1 cellular context compared by ENCODE assay signal in the genomic region with DNA sequence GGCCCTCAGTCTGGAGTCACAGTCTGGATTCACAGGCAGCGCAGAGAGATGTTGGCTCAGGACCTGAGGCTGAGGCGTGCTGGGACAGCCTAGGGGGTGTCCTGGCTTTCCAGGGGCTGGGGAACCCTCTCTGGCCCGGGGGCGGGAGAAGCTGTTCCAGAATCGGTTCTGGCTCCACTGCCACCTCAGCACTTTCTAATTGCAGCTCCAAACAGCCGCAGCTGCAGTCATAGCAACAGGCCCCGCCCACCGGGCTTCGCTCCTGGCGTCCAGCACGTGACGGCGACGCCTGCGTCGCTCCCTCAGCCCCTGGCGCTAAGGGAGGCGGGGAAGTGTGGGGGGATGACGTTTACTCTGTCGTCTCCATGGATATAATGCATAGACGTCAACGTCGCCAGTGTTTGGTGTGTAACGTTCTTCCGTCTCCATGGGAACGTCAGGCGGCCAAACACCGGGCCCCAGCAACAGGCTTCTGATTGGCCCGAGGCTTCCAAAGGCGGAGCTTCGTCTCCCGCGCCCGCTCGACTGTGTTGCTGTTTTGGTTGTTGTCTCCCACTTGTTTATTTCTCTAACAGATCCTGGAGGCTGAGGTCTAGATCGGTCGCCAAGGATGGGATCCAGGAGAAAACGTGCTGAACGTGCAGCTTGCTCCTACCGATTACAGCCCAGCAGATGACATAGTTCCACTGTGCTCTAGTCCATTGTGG.
A peak's percentile ranks its signal among the peaks of the same experiment; 100 is the strongest.
TF ChIP-seq lines count a peak whose summit lies in the region.

No MANE protein-coding gene starts in this region.

TF ChIP-seq in HepG2, 621 proteins besides CTCF, POLR2A, EP300 and RAD21 (continued from another document and continues in another):
- TF ChIP-seq, protein P1, sequence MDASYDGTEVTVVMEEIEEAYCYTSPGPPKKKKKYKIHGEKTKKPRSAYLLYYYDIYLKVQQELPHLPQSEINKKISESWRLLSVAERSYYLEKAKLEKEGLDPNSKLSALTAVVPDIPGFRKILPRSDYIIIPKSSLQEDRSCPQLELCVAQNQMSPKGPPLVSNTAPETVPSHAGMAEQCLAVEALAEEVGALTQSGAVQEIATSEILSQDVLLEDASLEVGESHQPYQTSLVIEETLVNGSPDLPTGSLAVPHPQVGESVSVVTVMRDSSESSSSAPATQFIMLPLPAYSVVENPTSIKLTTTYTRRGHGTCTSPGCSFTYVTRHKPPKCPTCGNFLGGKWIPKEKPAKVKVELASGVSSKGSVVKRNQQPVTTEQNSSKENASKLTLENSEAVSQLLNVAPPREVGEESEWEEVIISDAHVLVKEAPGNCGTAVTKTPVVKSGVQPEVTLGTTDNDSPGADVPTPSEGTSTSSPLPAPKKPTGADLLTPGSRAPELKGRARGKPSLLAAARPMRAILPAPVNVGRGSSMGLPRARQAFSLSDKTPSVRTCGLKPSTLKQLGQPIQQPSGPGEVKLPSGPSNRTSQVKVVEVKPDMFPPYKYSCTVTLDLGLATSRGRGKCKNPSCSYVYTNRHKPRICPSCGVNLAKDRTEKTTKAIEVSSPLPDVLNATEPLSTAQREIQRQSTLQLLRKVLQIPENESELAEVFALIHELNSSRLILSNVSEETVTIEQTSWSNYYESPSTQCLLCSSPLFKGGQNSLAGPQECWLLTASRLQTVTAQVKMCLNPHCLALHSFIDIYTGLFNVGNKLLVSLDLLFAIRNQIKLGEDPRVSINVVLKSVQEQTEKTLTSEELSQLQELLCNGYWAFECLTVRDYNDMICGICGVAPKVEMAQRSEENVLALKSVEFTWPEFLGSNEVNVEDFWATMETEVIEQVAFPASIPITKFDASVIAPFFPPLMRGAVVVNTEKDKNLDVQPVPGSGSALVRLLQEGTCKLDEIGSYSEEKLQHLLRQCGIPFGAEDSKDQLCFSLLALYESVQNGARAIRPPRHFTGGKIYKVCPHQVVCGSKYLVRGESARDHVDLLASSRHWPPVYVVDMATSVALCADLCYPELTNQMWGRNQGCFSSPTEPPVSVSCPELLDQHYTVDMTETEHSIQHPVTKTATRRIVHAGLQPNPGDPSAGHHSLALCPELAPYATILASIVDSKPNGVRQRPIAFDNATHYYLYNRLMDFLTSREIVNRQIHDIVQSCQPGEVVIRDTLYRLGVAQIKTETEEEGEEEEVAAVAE (CRISPR knock-in tag; IDR thresholded peaks at IDR 0.05; ENCODE audit: borderline replicate concordance) = peak; percentile 35; the same call in 1 of the 2 replicates
- TF ChIP-seq, protein P2, sequence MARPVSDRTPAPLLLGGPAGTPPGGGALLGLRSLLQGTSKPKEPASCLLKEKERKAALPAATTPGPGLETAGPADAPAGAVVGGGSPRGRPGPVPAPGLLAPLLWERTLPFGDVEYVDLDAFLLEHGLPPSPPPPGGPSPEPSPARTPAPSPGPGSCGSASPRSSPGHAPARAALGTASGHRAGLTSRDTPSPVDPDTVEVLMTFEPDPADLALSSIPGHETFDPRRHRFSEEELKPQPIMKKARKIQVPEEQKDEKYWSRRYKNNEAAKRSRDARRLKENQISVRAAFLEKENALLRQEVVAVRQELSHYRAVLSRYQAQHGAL (CRISPR knock-in tag; IDR thresholded peaks at IDR 0.05; ENCODE audit: not compliant biosample characterization) = no peak
- TF ChIP-seq FOXK2 (IDR thresholded peaks at IDR 0.05) = peak; percentile 86
- TF ChIP-seq MZF1 (CRISPR knock-in tag; IDR thresholded peaks at IDR 0.05; ENCODE audit: borderline replicate concordance) = no peak
- TF ChIP-seq U2AF2 (IDR thresholded peaks at IDR 0.05; ENCODE audit: low read depth, low read length) = 0 out of 2 replicates have a peak, but pooled peaks have one; percentile 52
- TF ChIP-seq ZFP36L1 (CRISPR knock-in tag; IDR thresholded peaks at IDR 0.05) = 0 out of 2 replicates have a peak, but pooled peaks have one; percentile 58
- TF ChIP-seq ZC3H13 (CRISPR knock-in tag; IDR thresholded peaks at IDR 0.05) = no peak; the same call in 1 of the 2 replicates
- 0 out of 2 replicates have a peak, but pooled peaks have one; percentile 45 for TF ChIP-seq ZNF792 (CRISPR knock-in tag; IDR thresholded peaks at IDR 0.05)
- peak; percentile 53 for TF ChIP-seq ZNF781 (CRISPR knock-in tag; IDR thresholded peaks at IDR 0.05; ENCODE audit: borderline replicate concordance, not compliant biosample characterization)
- no peak for TF ChIP-seq HNF4G (IDR thresholded peaks at IDR 0.05; ENCODE audit: borderline replicate concordance, low read depth, low read length)
- TF ChIP-seq HNF4G (CRISPR knock-in tag; IDR thresholded peaks at IDR 0.05; ENCODE audit: borderline replicate concordance, low read depth) = no peak
- TF ChIP-seq ZNF333 (CRISPR knock-in tag; IDR thresholded peaks at IDR 0.05; ENCODE audit: borderline replicate concordance) = no peak; the same call in 1 of the 2 replicates
- TF ChIP-seq, protein P3, sequence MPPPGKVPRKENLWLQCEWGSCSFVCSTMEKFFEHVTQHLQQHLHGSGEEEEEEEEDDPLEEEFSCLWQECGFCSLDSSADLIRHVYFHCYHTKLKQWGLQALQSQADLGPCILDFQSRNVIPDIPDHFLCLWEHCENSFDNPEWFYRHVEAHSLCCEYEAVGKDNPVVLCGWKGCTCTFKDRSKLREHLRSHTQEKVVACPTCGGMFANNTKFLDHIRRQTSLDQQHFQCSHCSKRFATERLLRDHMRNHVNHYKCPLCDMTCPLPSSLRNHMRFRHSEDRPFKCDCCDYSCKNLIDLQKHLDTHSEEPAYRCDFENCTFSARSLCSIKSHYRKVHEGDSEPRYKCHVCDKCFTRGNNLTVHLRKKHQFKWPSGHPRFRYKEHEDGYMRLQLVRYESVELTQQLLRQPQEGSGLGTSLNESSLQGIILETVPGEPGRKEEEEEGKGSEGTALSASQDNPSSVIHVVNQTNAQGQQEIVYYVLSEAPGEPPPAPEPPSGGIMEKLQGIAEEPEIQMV (CRISPR knock-in tag; IDR thresholded peaks at IDR 0.05; ENCODE audit: low read depth) = peak; percentile 69; the same call in 1 of the 2 replicates
- TF ChIP-seq SAP130 (CRISPR knock-in tag; IDR thresholded peaks at IDR 0.05; ENCODE audit: low read depth) = peak; percentile 97
- TF ChIP-seq, protein P4, sequence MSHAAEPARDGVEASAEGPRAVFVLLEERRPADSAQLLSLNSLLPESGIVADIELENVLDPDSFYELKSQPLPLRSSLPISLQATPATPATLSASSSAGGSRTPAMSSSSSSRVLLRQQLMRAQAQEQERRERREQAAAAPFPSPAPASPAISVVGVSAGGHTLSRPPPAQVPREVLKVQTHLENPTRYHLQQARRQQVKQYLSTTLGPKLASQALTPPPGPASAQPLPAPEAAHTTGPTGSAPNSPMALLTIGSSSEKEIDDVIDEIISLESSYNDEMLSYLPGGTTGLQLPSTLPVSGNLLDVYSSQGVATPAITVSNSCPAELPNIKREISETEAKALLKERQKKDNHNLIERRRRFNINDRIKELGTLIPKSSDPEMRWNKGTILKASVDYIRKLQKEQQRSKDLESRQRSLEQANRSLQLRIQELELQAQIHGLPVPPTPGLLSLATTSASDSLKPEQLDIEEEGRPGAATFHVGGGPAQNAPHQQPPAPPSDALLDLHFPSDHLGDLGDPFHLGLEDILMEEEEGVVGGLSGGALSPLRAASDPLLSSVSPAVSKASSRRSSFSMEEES (CRISPR knock-in tag; IDR thresholded peaks at IDR 0.05) = peak; percentile 75; the same call in 1 of the 2 replicates
- TF ChIP-seq ZNF891 (CRISPR knock-in tag; IDR thresholded peaks at IDR 0.05) = peak; percentile 81; the same call in 1 of the 2 replicates
- TF ChIP-seq, protein P5, sequence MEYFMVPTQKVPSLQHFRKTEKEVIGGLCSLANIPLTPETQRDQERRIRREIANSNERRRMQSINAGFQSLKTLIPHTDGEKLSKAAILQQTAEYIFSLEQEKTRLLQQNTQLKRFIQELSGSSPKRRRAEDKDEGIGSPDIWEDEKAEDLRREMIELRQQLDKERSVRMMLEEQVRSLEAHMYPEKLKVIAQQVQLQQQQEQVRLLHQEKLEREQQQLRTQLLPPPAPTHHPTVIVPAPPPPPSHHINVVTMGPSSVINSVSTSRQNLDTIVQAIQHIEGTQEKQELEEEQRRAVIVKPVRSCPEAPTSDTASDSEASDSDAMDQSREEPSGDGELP (IDR thresholded peaks at IDR 0.05; ENCODE audit: borderline replicate concordance, low read depth) = peak; percentile 45; the same call in 1 of the 2 replicates
- no peak for TF ChIP-seq ZNF260 (CRISPR knock-in tag; IDR thresholded peaks at IDR 0.05; ENCODE audit: borderline replicate concordance, low read depth)
- TF ChIP-seq, protein P6, sequence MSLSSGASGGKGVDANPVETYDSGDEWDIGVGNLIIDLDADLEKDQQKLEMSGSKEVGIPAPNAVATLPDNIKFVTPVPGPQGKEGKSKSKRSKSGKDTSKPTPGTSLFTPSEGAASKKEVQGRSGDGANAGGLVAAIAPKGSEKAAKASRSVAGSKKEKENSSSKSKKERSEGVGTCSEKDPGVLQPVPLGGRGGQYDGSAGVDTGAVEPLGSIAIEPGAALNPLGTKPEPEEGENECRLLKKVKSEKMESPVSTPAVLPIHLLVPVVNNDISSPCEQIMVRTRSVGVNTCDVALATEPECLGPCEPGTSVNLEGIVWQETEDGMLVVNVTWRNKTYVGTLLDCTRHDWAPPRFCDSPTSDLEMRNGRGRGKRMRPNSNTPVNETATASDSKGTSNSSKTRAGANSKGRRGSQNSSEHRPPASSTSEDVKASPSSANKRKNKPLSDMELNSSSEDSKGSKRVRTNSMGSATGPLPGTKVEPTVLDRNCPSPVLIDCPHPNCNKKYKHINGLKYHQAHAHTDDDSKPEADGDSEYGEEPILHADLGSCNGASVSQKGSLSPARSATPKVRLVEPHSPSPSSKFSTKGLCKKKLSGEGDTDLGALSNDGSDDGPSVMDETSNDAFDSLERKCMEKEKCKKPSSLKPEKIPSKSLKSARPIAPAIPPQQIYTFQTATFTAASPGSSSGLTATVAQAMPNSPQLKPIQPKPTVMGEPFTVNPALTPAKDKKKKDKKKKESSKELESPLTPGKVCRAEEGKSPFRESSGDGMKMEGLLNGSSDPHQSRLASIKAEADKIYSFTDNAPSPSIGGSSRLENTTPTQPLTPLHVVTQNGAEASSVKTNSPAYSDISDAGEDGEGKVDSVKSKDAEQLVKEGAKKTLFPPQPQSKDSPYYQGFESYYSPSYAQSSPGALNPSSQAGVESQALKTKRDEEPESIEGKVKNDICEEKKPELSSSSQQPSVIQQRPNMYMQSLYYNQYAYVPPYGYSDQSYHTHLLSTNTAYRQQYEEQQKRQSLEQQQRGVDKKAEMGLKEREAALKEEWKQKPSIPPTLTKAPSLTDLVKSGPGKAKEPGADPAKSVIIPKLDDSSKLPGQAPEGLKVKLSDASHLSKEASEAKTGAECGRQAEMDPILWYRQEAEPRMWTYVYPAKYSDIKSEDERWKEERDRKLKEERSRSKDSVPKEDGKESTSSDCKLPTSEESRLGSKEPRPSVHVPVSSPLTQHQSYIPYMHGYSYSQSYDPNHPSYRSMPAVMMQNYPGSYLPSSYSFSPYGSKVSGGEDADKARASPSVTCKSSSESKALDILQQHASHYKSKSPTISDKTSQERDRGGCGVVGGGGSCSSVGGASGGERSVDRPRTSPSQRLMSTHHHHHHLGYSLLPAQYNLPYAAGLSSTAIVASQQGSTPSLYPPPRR (CRISPR knock-in tag; IDR thresholded peaks at IDR 0.05; ENCODE audit: borderline replicate concordance) = 0 out of 2 replicates have a peak, but pooled peaks have one; percentile 37
- peak; percentile 28; the same call in 1 of the 2 replicates for TF ChIP-seq ZSCAN9 (CRISPR knock-in tag; IDR thresholded peaks at IDR 0.05; ENCODE audit: borderline replicate concordance)
- TF ChIP-seq, protein P7, sequence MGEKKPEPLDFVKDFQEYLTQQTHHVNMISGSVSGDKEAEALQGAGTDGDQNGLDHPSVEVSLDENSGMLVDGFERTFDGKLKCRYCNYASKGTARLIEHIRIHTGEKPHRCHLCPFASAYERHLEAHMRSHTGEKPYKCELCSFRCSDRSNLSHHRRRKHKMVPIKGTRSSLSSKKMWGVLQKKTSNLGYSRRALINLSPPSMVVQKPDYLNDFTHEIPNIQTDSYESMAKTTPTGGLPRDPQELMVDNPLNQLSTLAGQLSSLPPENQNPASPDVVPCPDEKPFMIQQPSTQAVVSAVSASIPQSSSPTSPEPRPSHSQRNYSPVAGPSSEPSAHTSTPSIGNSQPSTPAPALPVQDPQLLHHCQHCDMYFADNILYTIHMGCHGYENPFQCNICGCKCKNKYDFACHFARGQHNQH (CRISPR knock-in tag; IDR thresholded peaks at IDR 0.05) = peak; percentile 100
- TF ChIP-seq, protein P8, sequence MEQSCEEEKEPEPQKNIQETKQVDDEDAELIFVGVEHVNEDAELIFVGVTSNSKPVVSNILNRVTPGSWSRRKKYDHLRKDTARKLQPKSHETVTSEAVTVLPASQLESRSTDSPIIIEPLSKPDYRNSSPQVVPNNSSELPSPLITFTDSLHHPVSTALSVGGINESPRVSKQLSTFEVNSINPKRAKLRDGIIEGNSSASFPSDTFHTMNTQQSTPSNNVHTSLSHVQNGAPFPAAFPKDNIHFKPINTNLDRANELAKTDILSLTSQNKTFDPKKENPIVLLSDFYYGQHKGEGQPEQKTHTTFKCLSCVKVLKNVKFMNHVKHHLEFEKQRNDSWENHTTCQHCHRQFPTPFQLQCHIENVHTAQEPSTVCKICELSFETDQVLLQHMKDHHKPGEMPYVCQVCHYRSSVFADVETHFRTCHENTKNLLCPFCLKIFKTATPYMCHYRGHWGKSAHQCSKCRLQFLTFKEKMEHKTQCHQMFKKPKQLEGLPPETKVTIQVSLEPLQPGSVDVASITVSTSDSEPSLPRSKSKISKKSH (CRISPR knock-in tag; IDR thresholded peaks at IDR 0.05; ENCODE audit: borderline replicate concordance) = no peak
- TF ChIP-seq ZNF44 (CRISPR knock-in tag; IDR thresholded peaks at IDR 0.05) = no peak
- no peak for TF ChIP-seq HDAC6 (IDR thresholded peaks at IDR 0.05; ENCODE audit: low read depth, low read length)
- no peak for TF ChIP-seq TCF7L2 (IDR thresholded peaks at IDR 0.05; ENCODE audit: low read depth, low read length)
- peak; percentile 40; the same call in 1 of the 2 replicates for TF ChIP-seq PITX1 (CRISPR knock-in tag; IDR thresholded peaks at IDR 0.05)
- TF ChIP-seq RFX5 (IDR thresholded peaks at IDR 0.05; ENCODE audit: low read depth, low read length) = peak; percentile 99
- no peak for TF ChIP-seq ZKSCAN1 (IDR thresholded peaks at IDR 0.05; ENCODE audit: low read length)
- TF ChIP-seq TBX2 (CRISPR knock-in tag; IDR thresholded peaks at IDR 0.05; ENCODE audit: borderline replicate concordance) = peak; percentile 88
- no peak for TF ChIP-seq ZNF20 (CRISPR knock-in tag; IDR thresholded peaks at IDR 0.05)
